In genomic region chrX:135178636-135179035, GRCh38 we compare ENCODE assay signal across 39 cellular contexts. TPM values are rescaled to one million over a fixed set of nuclear protein-coding genes. Genes with fewer than 3 reads are reported as not detected.
"Had no signal": no experiment of that assay in that cellular context is flagged by ENCODE, and none has a peak within 500 bp of the region (broad histone marks: within the 10 kb centered on the region; RNA-seq: fewer than 3 reads in every experiment).

No MANE protein-coding gene starts in this region.

- H3K27me3 ChIP-seq: ascending aorta, body of pancreas, brain microvascular endothelial cell, cardiac muscle cell had no signal

- H3K27ac ChIP-seq: adrenal gland, ascending aorta, body of pancreas, brain microvascular endothelial cell, breast epithelium, cardiac muscle cell had no signal

- H3K4me3 ChIP-seq: adrenal gland, ascending aorta, body of pancreas, breast epithelium, cardiac muscle cell had no signal

- H3K9me3 ChIP-seq: adrenal gland, ascending aorta, body of pancreas, breast epithelium had no signal

- H3K4me1 ChIP-seq: adrenal gland, ascending aorta, body of pancreas, breast epithelium had no signal

- DNase-seq: activated effector memory CD4-positive, alpha-beta T cell treated with anti-CD3 and anti-CD28 coated beads, Interleukin-2, amount 50 U/mL, for 16 hours; activated effector memory CD4-positive, alpha-beta T cell treated with Interleukin-2 at 50 U/mL for 16 hours; activated gamma-delta T cell; activated gamma-delta T cell treated with Interleukin-2 at 50 U/mL for 16 hours; activated naive CD4-positive, alpha-beta T cell; activated naive CD4-positive, alpha-beta T cell treated with anti-CD3 and anti-CD28 coated beads for 36 hours; activated naive CD4-positive, alpha-beta T cell treated with anti-CD3 and anti-CD28 coated beads, Interleukin-2, amount 10 ng/mL, durations not matched to agents 7 days and 5 days; activated naive CD4-positive, alpha-beta T cell treated with anti-CD3 and anti-CD28 coated beads, Interleukin-2, amount 50 U/mL, for 16 hours; activated naive CD4-positive, alpha-beta T cell treated with Interleukin-2 at 50 U/mL for 16 hours; activated naive CD8-positive, alpha-beta T cell treated with anti-CD3 and anti-CD28 coated beads for 36 hours; activated naive CD8-positive, alpha-beta T cell treated with anti-CD3 and anti-CD28 coated beads, Interleukin-2, amount 10 ng/mL, durations not matched to agents 7 days and 5 days; activated naive CD8-positive, alpha-beta T cell treated with anti-CD3 and anti-CD28 coated beads, Interleukin-2, amount 50 U/mL, for 24 hours; activated T-cell treated with anti-CD3 and anti-CD28 coated beads, Interleukin-2, amount 50 U/mL, for 24 hours; activated T-cell treated with anti-CD3 and anti-CD28 coated beads, Interleukin-2, amount 50 U/mL, for 4 hours; activated T-cell treated with anti-CD3 and anti-CD28 coated beads, Interleukin-2, amount 50 U/mL, for 48 hours; activated T-cell treated with anti-CD3 and anti-CD28 coated beads, Interleukin-2, amount 50 U/mL, for 72 hours; adrenal gland; amniotic stem cell; amygdala; anterior cingulate cortex; aorta; body of pancreas; brain microvascular endothelial cell; caudate nucleus; central memory CD4-positive, alpha-beta T cell; cerebellar nuclear complex had no signal

- H3K36me3 ChIP-seq: adrenal gland, ascending aorta, brain microvascular endothelial cell, breast epithelium, cardiac muscle cell had no signal

RNA-seq across cellular contexts. Expression of gene CT55, which starts 7.4 kb away (rescaled TPM):
- total RNA-seq: activated naive CD4-positive, alpha-beta T cell treated with anti-CD3 and anti-CD28 coated beads for 36 hours; activated naive CD4-positive, alpha-beta T cell treated with anti-CD3 and anti-CD28 coated beads, Interleukin-2, amount 50 U/mL, for 72 hours; activated naive CD8-positive, alpha-beta T cell treated with anti-CD3 and anti-CD28 coated beads for 36 hours; activated naive CD8-positive, alpha-beta T cell treated with anti-CD3 and anti-CD28 coated beads, Interleukin-2, amount 10 ng/mL, durations not matched to agents 7 days and 5 days; activated T-cell treated with anti-CD3 and anti-CD28 coated beads, Interleukin-2, amount 50 U/mL, for 4 hours; activated T-cell treated with anti-CD3 and anti-CD28 coated beads, Interleukin-2, amount 50 U/mL, for 72 hours; activated T-helper 1 cell treated with anti-CD3 and anti-CD28 coated beads, Interleukin-12 subunit alpha, Interleukin-12 subunit beta, Interleukin-2, Interleukin-4 antibody, amounts not matched to agents 30 ng/mL and 10 ng/mL and 1 ng/mL, durations not matched to agents 14 hours and 24 hours and 36 hours; activated T-helper 17 cell treated with anti-CD3 and anti-CD28 coated beads, Interleukin-2, amount 50 U/mL, for 72 hours; activated T-helper 2 cell treated with anti-CD3 and anti-CD28 coated beads, Interferon-gamma antibody, Interleukin-2, Interleukin-4, amounts not matched to agents 10 μg/mL and 5 μg/mL and 100 μg/mL, durations not matched to agents 14 hours and 24 hours and 36 hours; aorta; ascending aorta; astrocyte; body of pancreas; breast epithelium; bronchial epithelial cell; cardiac muscle cell; cardiac septum; cerebellum; chondrocyte had no signal
- polyA plus RNA-seq: adipose tissue, aorta, cardiac muscle cell had no signal

RNA-seq across cellular contexts. Expression of gene ETDB, which starts 58.3 kb away (rescaled TPM):
- total RNA-seq: activated naive CD4-positive, alpha-beta T cell treated with anti-CD3 and anti-CD28 coated beads for 36 hours; activated naive CD4-positive, alpha-beta T cell treated with anti-CD3 and anti-CD28 coated beads, Interleukin-2, amount 50 U/mL, for 72 hours; activated naive CD8-positive, alpha-beta T cell treated with anti-CD3 and anti-CD28 coated beads for 36 hours; activated naive CD8-positive, alpha-beta T cell treated with anti-CD3 and anti-CD28 coated beads, Interleukin-2, amount 10 ng/mL, durations not matched to agents 7 days and 5 days; activated T-cell treated with anti-CD3 and anti-CD28 coated beads, Interleukin-2, amount 50 U/mL, for 4 hours; activated T-cell treated with anti-CD3 and anti-CD28 coated beads, Interleukin-2, amount 50 U/mL, for 72 hours; activated T-helper 1 cell treated with anti-CD3 and anti-CD28 coated beads, Interleukin-12 subunit alpha, Interleukin-12 subunit beta, Interleukin-2, Interleukin-4 antibody, amounts not matched to agents 30 ng/mL and 10 ng/mL and 1 ng/mL, durations not matched to agents 14 hours and 24 hours and 36 hours; activated T-helper 17 cell treated with anti-CD3 and anti-CD28 coated beads, Interleukin-2, amount 50 U/mL, for 72 hours; activated T-helper 2 cell treated with anti-CD3 and anti-CD28 coated beads, Interferon-gamma antibody, Interleukin-2, Interleukin-4, amounts not matched to agents 10 μg/mL and 5 μg/mL and 100 μg/mL, durations not matched to agents 14 hours and 24 hours and 36 hours; adrenal gland; aorta; ascending aorta; astrocyte; body of pancreas; breast epithelium; bronchial epithelial cell; cardiac muscle cell; cardiac septum; cerebellum; chondrocyte had no signal
- polyA plus RNA-seq: adipose tissue, adrenal gland, aorta, cardiac muscle cell had no signal
